Comparison of ENCODE assay signal across 17 cellular contexts in the genomic region with DNA sequence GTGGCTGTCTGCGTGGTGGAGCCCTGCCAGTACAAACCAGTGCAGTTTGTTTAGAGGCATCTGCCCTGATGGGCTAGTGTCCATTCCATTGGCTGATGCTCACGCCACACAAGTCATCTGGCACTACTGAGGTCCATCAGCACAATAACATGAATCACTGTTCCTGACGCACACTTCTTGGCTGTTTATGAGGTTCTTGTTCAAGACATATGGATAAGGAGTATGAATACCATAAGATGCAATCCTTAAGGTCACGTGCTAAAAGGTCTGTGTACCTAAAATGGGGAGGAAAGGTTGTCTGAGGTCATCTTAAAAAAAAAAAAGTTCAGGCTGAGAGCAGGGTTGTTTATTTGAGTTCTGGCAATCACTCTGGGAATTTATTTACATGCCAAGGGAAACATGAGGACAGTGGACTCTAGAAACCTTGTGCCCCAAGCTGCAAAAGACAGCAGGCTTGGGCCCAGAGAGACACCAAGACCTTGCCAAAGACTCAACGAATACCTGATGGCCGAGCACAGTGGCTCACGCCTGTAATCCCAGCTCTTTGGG. TPM values are rescaled to one million over a fixed set of nuclear protein-coding genes. Genes with fewer than 3 reads are reported as not detected.
DNase-seq lines count a peak whose midpoint lies in the region; ATAC-seq, FAIRE-seq and TF ChIP-seq lines count a peak whose summit lies in the region.
"Had no signal": no experiment of that assay in that cellular context is flagged by ENCODE, and none has a peak within 500 bp of the region (broad histone marks: within the 10 kb centered on the region; RNA-seq: fewer than 3 reads in every experiment).

No MANE protein-coding gene starts in this region.

- H3K79me2 ChIP-seq in PC-9 (ENCODE audit: low read depth) = no peaks in the 10 kb centered on the region
- H3K79me2 ChIP-seq: parathyroid adenoma had no signal

- FAIRE-seq in GM12891 (lab: Jason Lieb, UNC) = no peak

- H3K4me3 ChIP-seq in PC-9 = no peak overlapping the region
- H3K4me3 ChIP-seq: BLaER1 treated with 17β-estradiol and CSF1 and Interleukin-3, amounts not matched to agents 10 nM and 100 nM had no signal

- no peaks in the 10 kb centered on the region for H3K9me3 ChIP-seq in PC-9 (ENCODE audit: insufficient read depth, low read depth)

- H3K36me3 ChIP-seq in PC-9 (ENCODE audit: low read depth) = no peaks in the 10 kb centered on the region
- H3K36me3 ChIP-seq: BLaER1 treated with 17β-estradiol and CSF1 and Interleukin-3, amounts not matched to agents 10 nM and 100 nM had no signal

- H3K9me2 ChIP-seq in PC-9 (ENCODE audit: insufficient read depth) = no peaks in the 10 kb centered on the region

- no TSS peak for BruUV-seq in PC-9 (replicated peaks; lab: Mats Ljungman, UMichigan)

- DNase-seq in AG08395 (ENCODE audit: low spot score) (peak; percentile 45), HFFc6 (peak; percentile 73), brain pericyte (ENCODE audit: low read depth, low spot score) (peak; percentile 41), left lobe of liver (ENCODE audit: low spot score) (peak; percentile 80), PC-9 (no peak), GM12891 (ENCODE audit: insufficient read length, low spot score) (no peak), NCI-H1694 (lab: John Stamatoyannopoulos, UW) (no peak), NCI-H510A (lab: John Stamatoyannopoulos, UW) (no peak)
- DNase-seq: activated CD4-positive, alpha-beta T cell treated with anti-CD3 and anti-CD28 coated beads, Interleukin-2, amount 10 ng/mL, durations not matched to agents 7 days and 5 days; effector memory CD4-positive, alpha-beta T cell; GF-D8; KG1; NCI-H2081; stimulated activated CD4-positive, alpha-beta T cell treated with anti-CD3 and anti-CD28 coated beads, Interleukin-2, amount 100 ng/mL, for 24 hours had no signal

- CTCF ChIA-PET in PC-9 (lab: Charles Lee) = no interaction called here

- H3K36me3 Mint-ChIP-seq in HFFc6 (ENCODE audit: low read depth) = no peaks in the 10 kb centered on the region
- H3K36me3 Mint-ChIP-seq: memory B cell had no signal

- H3F3A ChIP-seq in PC-9 (ENCODE audit: insufficient read depth, low read depth) = no peaks in the 10 kb centered on the region

- no peaks in the 10 kb centered on the region for H3K27me3 ChIP-seq in PC-9 (ENCODE audit: insufficient read depth, low read depth)
- H3K27me3 ChIP-seq: BLaER1 treated with 17β-estradiol and CSF1 and Interleukin-3, amounts not matched to agents 10 nM and 100 nM had no signal

- H2AFZ ChIP-seq in PC-9 = no peak overlapping the region
- H2AFZ ChIP-seq: parathyroid adenoma had no signal

- H4K20me1 ChIP-seq in PC-9 (ENCODE audit: insufficient read depth) = no peaks in the 10 kb centered on the region
- H4K20me1 ChIP-seq: BLaER1 treated with 17β-estradiol and CSF1 and Interleukin-3, amounts not matched to agents 10 nM and 100 nM had no signal

- TF ChIP-seq CTCF in HFFc6 (IDR thresholded peaks at IDR 0.05) (no peak), PC-9 (conservative IDR thresholded peaks at IDR 0.05) (no peak)

- POLR2A ChIA-PET in PC-9 (lab: Charles Lee; ENCODE audit: unreplicated experiment) = no interaction called here

- no peak for TF ChIP-seq POLR2A in GM12891 (IDR thresholded peaks at IDR 0.05; ENCODE audit: low read depth, low read length)

- no peak overlapping the region for H3K4me2 ChIP-seq in PC-9
- H3K4me2 ChIP-seq: BLaER1 treated with 17β-estradiol and CSF1 and Interleukin-3, amounts not matched to agents 10 nM and 100 nM had no signal

- H3K4me1 ChIP-seq in PC-9 (replicated peaks; ENCODE audit: insufficient read depth) = no peaks in the 10 kb centered on the region
- H3K4me1 ChIP-seq: parathyroid adenoma had no signal

- intact Hi-C loops in PC-9 (cut with micrococcal nuclease; ENCODE audit: unreplicated experiment) = no loop called here

- no peaks in the 10 kb centered on the region for H3K9me3 Mint-ChIP-seq in HFFc6
- H3K9me3 Mint-ChIP-seq: memory B cell had no signal

- peaks cover 12% of the 10 kb centered on the region for H3K27me3 Mint-ChIP-seq in HFFc6 (ENCODE audit: insufficient read depth)
- H3K27me3 Mint-ChIP-seq: activated CD4-positive, alpha-beta T cell treated with anti-CD3 and anti-CD28 coated beads, Interleukin-2, amount 10 ng/mL, durations not matched to agents 7 days and 5 days; memory B cell had no signal

- ATAC-seq in left lobe of liver = peak; percentile 95

- H3K4me1 Mint-ChIP-seq in HFFc6 (ENCODE audit: low read depth) = peaks cover 9% of the 10 kb centered on the region

- H3K27ac Mint-ChIP-seq in HFFc6 = no peak overlapping the region
- H3K27ac Mint-ChIP-seq: activated CD4-positive, alpha-beta T cell treated with anti-CD3 and anti-CD28 coated beads, Interleukin-2, amount 10 ng/mL, durations not matched to agents 7 days and 5 days; memory B cell had no signal

- no peak overlapping the region for H3K27ac ChIP-seq in PC-9
- H3K27ac ChIP-seq: BLaER1 treated with 17β-estradiol and CSF1 and Interleukin-3, amounts not matched to agents 10 nM and 100 nM; parathyroid adenoma had no signal

- H3K4me3 Mint-ChIP-seq in HFFc6 = no peak overlapping the region
- H3K4me3 Mint-ChIP-seq: activated CD4-positive, alpha-beta T cell treated with anti-CD3 and anti-CD28 coated beads, Interleukin-2, amount 10 ng/mL, durations not matched to agents 7 days and 5 days; memory B cell had no signal

TF ChIP-seq in GM12891, 5 proteins besides CTCF, POLR2A, EP300 and RAD21:
- TF ChIP-seq PAX5 (IDR thresholded peaks at IDR 0.05; ENCODE audit: insufficient read depth, low read length, severe bottlenecking) (no peak), SPI1 (IDR thresholded peaks at IDR 0.05; ENCODE audit: low read depth, low read length) (no peak), POLR2AphosphoS5 (IDR thresholded peaks at IDR 0.05; ENCODE audit: low read depth, low read length) (no peak), TAF1 (IDR thresholded peaks at IDR 0.05; ENCODE audit: low read depth, low read length) (no peak), POU2F2 (IDR thresholded peaks at IDR 0.05; ENCODE audit: low read depth, low read length) (no peak)

RNA-seq across cellular contexts. Expression of a gene that starts 54.1 kb away (rescaled TPM):
- total RNA-seq in HFFc6 (2021; fragmentation: NEBNext Ultra II Directional; extraction: Animal tissue kit (Norgen Biotek cat#: 25700)) = 1 to 10 TPM; 3.5 to 4.4 (median 3.8) TPM
- total RNA-seq in left lobe of liver (1.9 TPM), PC-9 (2021) (4.8 and 5.9 TPM in 2 replicates)
- polyA plus RNA-seq in GM12891 (2012; ENCODE audit: low read depth, missing spikeins) = 10.9 TPM

Comparison
In these comparisons a context has a peak if more than half of its experiments do, and no peak if none do; other contexts are left out.
1. DNase-seq: peak in AG08395 (single experiment), HFFc6 (single experiment), brain pericyte (single experiment) and left lobe of liver (single experiment); none in PC-9 (0 of 2), GM12891 (single experiment), NCI-H1694 (single experiment) and NCI-H510A (single experiment).